ENCODE assay signal across 26 cellular contexts in genomic region chr17:2459917-2460271, GRCh38. TPM values are rescaled to one million over a fixed set of nuclear protein-coding genes. Genes with fewer than 3 reads are reported as not detected.
DNase-seq lines count a peak whose midpoint lies in the region; ATAC-seq and TF ChIP-seq lines count a peak whose summit lies in the region.
"Had no signal": no experiment of that assay in that cellular context is flagged by ENCODE, and none has a peak within 500 bp of the region (broad histone marks: within the 10 kb centered on the region; RNA-seq: fewer than 3 reads in every experiment).

No MANE protein-coding gene starts in this region.

- H2AK9ac ChIP-seq in IMR-90 (replicated peaks; ENCODE audit: low read depth, low read length, poor library complexity) = no peak overlapping the region

- H3K9me3 Mint-ChIP-seq in activated CD4-positive, alpha-beta T cell treated with anti-CD3 and anti-CD28 coated beads for 36 hours (ENCODE audit: low read depth) = no peaks in the 10 kb centered on the region
- no peaks in the 10 kb centered on the region for H3K9me3 Mint-ChIP-seq in stimulated activated naive B cell treated with anti-CD40 and anti-IgM and Interleukin-4, amounts not matched to agents 10 μg/mL and 1 μg/mL and 100 μg/mL, for 72 hours
- H3K9me3 Mint-ChIP-seq: activated B cell treated with CpG ODN at 0.5 μM for 24 hours; activated naive CD8-positive, alpha-beta T cell treated with anti-CD3 and anti-CD28 coated beads, Interleukin-2, amount 10 ng/mL, durations not matched to agents 7 days and 5 days; stimulated activated naive CD8-positive, alpha-beta T cell treated with anti-CD3 and anti-CD28 coated beads, Interleukin-15, Interleukin-2, amounts not matched to agents 100 ng/mL and 50 ng/mL, for 24 hours; T-helper 1 cell treated with Interleukin-12 subunit alpha and Interleukin-12 subunit beta and Interleukin-4 antibody, amounts not matched to agents 30 μg/mL and 1 μg/mL, for 36 hours had no signal

- no TSS peak for BruUV-seq in IMR-90 (replicated peaks; lab: Mats Ljungman, UMichigan)

- peaks cover 20% of the 10 kb centered on the region for H4K20me1 ChIP-seq in IMR-90 (ENCODE audit: insufficient read depth, low read length)

- H3K4me1 ChIP-seq in IMR-90 (ENCODE audit: control insufficient read depth, insufficient read depth, low read length) = peaks cover 8% of the 10 kb centered on the region
- H3K4me1 ChIP-seq in effector memory CD4-positive, alpha-beta T cell (ENCODE audit: control insufficient read depth, insufficient read depth, low read length, poor library complexity, severe bottlenecking) = no peaks in the 10 kb centered on the region
- H3K4me1 ChIP-seq: BLaER1 treated with 17β-estradiol and CSF1 and Interleukin-3, amounts not matched to agents 10 nM and 100 nM; left ventricle myocardium inferior; right atrium auricular region had no signal

- no peak overlapping the region for H4K91ac ChIP-seq in IMR-90 (ENCODE audit: insufficient read depth, low read depth, low read length)

- TF ChIP-seq CTCF in IMR-90 (conservative IDR thresholded peaks at IDR 0.05; ENCODE audit: low read depth, low read length) = no peak

- H3K27ac ChIP-seq in IMR-90 (ENCODE audit: insufficient read depth, low read length) = peak overlapping the region; percentile 69; the same call in 1 of the 2 replicates
- H3K27ac ChIP-seq in effector memory CD4-positive, alpha-beta T cell (ENCODE audit: insufficient read depth, low read length, poor library complexity, severe bottlenecking) = no peak overlapping the region
- H3K27ac ChIP-seq: BLaER1 treated with 17β-estradiol and CSF1 and Interleukin-3, amounts not matched to agents 10 nM and 100 nM; left ventricle myocardium inferior; right atrium auricular region had no signal

- H3K36me3 ChIP-seq in IMR-90 (ENCODE audit: control insufficient read depth, insufficient read depth, low read length) = peaks cover 12% of the 10 kb centered on the region
- H3K36me3 ChIP-seq in effector memory CD4-positive, alpha-beta T cell (ENCODE audit: control insufficient read depth, insufficient read depth, low read length) = peaks cover 57% of the 10 kb centered on the region

- peak overlapping the region in 1 of 2 experiments; percentile 59; a peak in 2 of 4 replicates for H4K8ac ChIP-seq in IMR-90 (ENCODE audit: low read depth in 2 of 2, low read length in 2 of 2)

- H3K56ac ChIP-seq in IMR-90 (ENCODE audit: extremely low read depth, insufficient read depth, low read length) = no peak overlapping the region; the same call in 1 of the 2 replicates

- ATAC-seq in activated CD4-positive, alpha-beta T cell treated with anti-CD3 and anti-CD28 coated beads for 36 hours = peak; percentile 95
- ATAC-seq in IMR-90 (ENCODE audit: low read depth) (no peak), GM18520 (IDR thresholded peaks at IDR 0.05; ENCODE audit: unreplicated experiment) (no peak)
- ATAC-seq in stimulated activated naive B cell treated with anti-CD40 and anti-IgM and Interleukin-4, amounts not matched to agents 10 μg/mL and 1 μg/mL and 100 μg/mL, for 72 hours (replicated peaks) = no peak

- H3K18ac ChIP-seq in IMR-90 (ENCODE audit: low read depth, low read length) = peak overlapping the region; percentile 53

- H3K4me3 Mint-ChIP-seq in activated CD4-positive, alpha-beta T cell treated with anti-CD3 and anti-CD28 coated beads for 36 hours = no peak overlapping the region
- no peak overlapping the region for H3K4me3 Mint-ChIP-seq in stimulated activated naive B cell treated with anti-CD40 and anti-IgM and Interleukin-4, amounts not matched to agents 10 μg/mL and 1 μg/mL and 100 μg/mL, for 72 hours
- H3K4me3 Mint-ChIP-seq: activated B cell treated with CpG ODN at 0.5 μM for 24 hours; activated naive CD8-positive, alpha-beta T cell treated with anti-CD3 and anti-CD28 coated beads, Interleukin-2, amount 10 ng/mL, durations not matched to agents 7 days and 5 days; stimulated activated naive CD8-positive, alpha-beta T cell treated with anti-CD3 and anti-CD28 coated beads, Interleukin-15, Interleukin-2, amounts not matched to agents 100 ng/mL and 50 ng/mL, for 24 hours; T-helper 1 cell treated with Interleukin-12 subunit alpha and Interleukin-12 subunit beta and Interleukin-4 antibody, amounts not matched to agents 30 μg/mL and 1 μg/mL, for 36 hours had no signal

- POLR2A ChIA-PET in activated CD4-positive, alpha-beta T cell treated with anti-CD3 and anti-CD28 coated beads for 36 hours (lab: Charles Lee) = no interaction called here
- POLR2A ChIA-PET in IMR-90 (lab: Charles Lee; ENCODE audit: unreplicated experiment) = no interaction called here

- no peaks in the 10 kb centered on the region for H3K9me3 ChIP-seq in IMR-90 (ENCODE audit: control insufficient read depth, insufficient read depth, low read length)
- H3K9me3 ChIP-seq in effector memory CD4-positive, alpha-beta T cell (ENCODE audit: control insufficient read depth, low read length) = no peaks in the 10 kb centered on the region
- H3K9me3 ChIP-seq: BLaER1 treated with 17β-estradiol and CSF1 and Interleukin-3, amounts not matched to agents 10 nM and 100 nM; left ventricle myocardium inferior; right atrium auricular region had no signal

- peaks cover 19% of the 10 kb centered on the region for H3K9me1 ChIP-seq in IMR-90 (ENCODE audit: insufficient read depth, low read length)

- peaks cover 21% of the 10 kb centered on the region for H3K4me1 Mint-ChIP-seq in activated CD4-positive, alpha-beta T cell treated with anti-CD3 and anti-CD28 coated beads for 36 hours
- H3K4me1 Mint-ChIP-seq in stimulated activated naive B cell treated with anti-CD40 and anti-IgM and Interleukin-4, amounts not matched to agents 10 μg/mL and 1 μg/mL and 100 μg/mL, for 72 hours = no peaks in the 10 kb centered on the region
- H3K4me1 Mint-ChIP-seq: activated B cell treated with CpG ODN at 0.5 μM for 24 hours; activated naive CD8-positive, alpha-beta T cell treated with anti-CD3 and anti-CD28 coated beads, Interleukin-2, amount 10 ng/mL, durations not matched to agents 7 days and 5 days had no signal

- no peak for DNase-seq in activated CD4-positive, alpha-beta T cell treated with anti-CD3 and anti-CD28 coated beads for 36 hours
- DNase-seq in activated CD4-positive, alpha-beta T cell treated with anti-CD3 and anti-CD28 coated beads for 1 hour = no peak
- DNase-seq in IMR-90 (no peak), dermis blood vessel endothelial cell (peak; percentile 6), cardiac septum (ENCODE audit: low spot score) (no peak)
- no peak for DNase-seq in stimulated activated naive B cell treated with anti-CD40 and anti-IgM and Interleukin-4, amounts not matched to agents 10 μg/mL and 1 μg/mL and 100 μg/mL, for 72 hours
- DNase-seq in effector memory CD4-positive, alpha-beta T cell = no peak
- DNase-seq: 8988T; activated B cell treated with CpG ODN at 0.5 μM for 24 hours; activated CD8-positive, alpha-beta memory T cell treated with anti-CD3 and anti-CD28 coated beads, Interleukin-2, amount 50 U/mL, for 4 hours; activated naive CD8-positive, alpha-beta T cell treated with anti-CD3 and anti-CD28 coated beads, Interleukin-2, amount 10 ng/mL, durations not matched to agents 7 days and 5 days; DMS153; dorsolateral prefrontal cortex; Kasumi-1; left ventricle myocardium inferior; NCI-H1105; NCI-H2107; NCI-H524 treated with DMSO at 0.1 percent for 48 hours; nucleus accumbens; SHP77 treated with DMSO at 0.1 percent for 48 hours; stimulated activated CD4-positive, alpha-beta T cell treated with anti-CD3 and anti-CD28 coated beads, Interleukin-15, amount 100 ng/mL, for 24 hours had no signal

- H3K9ac ChIP-seq in IMR-90 (ENCODE audit: low read depth, low read length) = no peak overlapping the region
- H3K9ac ChIP-seq: BLaER1 treated with 17β-estradiol and CSF1 and Interleukin-3, amounts not matched to agents 10 nM and 100 nM had no signal

- H3K27ac Mint-ChIP-seq in activated CD4-positive, alpha-beta T cell treated with anti-CD3 and anti-CD28 coated beads for 36 hours = peak overlapping the region; percentile 56
- peak overlapping the region; percentile 34 for H3K27ac Mint-ChIP-seq in stimulated activated naive B cell treated with anti-CD40 and anti-IgM and Interleukin-4, amounts not matched to agents 10 μg/mL and 1 μg/mL and 100 μg/mL, for 72 hours
- H3K27ac Mint-ChIP-seq: activated B cell treated with CpG ODN at 0.5 μM for 24 hours; activated naive CD8-positive, alpha-beta T cell treated with anti-CD3 and anti-CD28 coated beads, Interleukin-2, amount 10 ng/mL, durations not matched to agents 7 days and 5 days; stimulated activated naive CD8-positive, alpha-beta T cell treated with anti-CD3 and anti-CD28 coated beads, Interleukin-15, Interleukin-2, amounts not matched to agents 100 ng/mL and 50 ng/mL, for 24 hours; T-helper 1 cell treated with Interleukin-12 subunit alpha and Interleukin-12 subunit beta and Interleukin-4 antibody, amounts not matched to agents 30 μg/mL and 1 μg/mL, for 36 hours had no signal

- H2BK120ac ChIP-seq in IMR-90 (ENCODE audit: low read depth, low read length) = 0 out of 2 replicates have a peak overlapping the region, but pooled peaks have one; percentile 14

- no peak overlapping the region for H3K23ac ChIP-seq in IMR-90 (ENCODE audit: low read depth, low read length)

- TF ChIP-seq RAD21 in IMR-90 (IDR thresholded peaks at IDR 0.05; ENCODE audit: low read length) = no peak

- peaks cover 3 to 31% of the 10 kb centered on the region in 2 experiments; a peak in 2 of 4 replicates for H3K79me1 ChIP-seq in IMR-90 (ENCODE audit: low read depth in 1 of 2, low read length in 2 of 2)

- H3K14ac ChIP-seq in IMR-90 (replicated peaks; ENCODE audit: low read depth, low read length) = no peak overlapping the region; the same call in 1 of the 2 replicates

- H4K5ac ChIP-seq in IMR-90 (ENCODE audit: low read depth, low read length) = peak overlapping the region; percentile 21; the same call in 1 of the 2 replicates

- H3K27me3 ChIP-seq in IMR-90 (ENCODE audit: control insufficient read depth, insufficient read depth, low read length) = no peaks in the 10 kb centered on the region
- no peaks in the 10 kb centered on the region for H3K27me3 ChIP-seq in effector memory CD4-positive, alpha-beta T cell (replicated peaks; ENCODE audit: control insufficient read depth, insufficient read depth, low read length, poor library complexity, severe bottlenecking)
- H3K27me3 ChIP-seq: BLaER1 treated with 17β-estradiol and CSF1 and Interleukin-3, amounts not matched to agents 10 nM and 100 nM; dorsolateral prefrontal cortex; right atrium auricular region had no signal

- peak overlapping the region; percentile 26 for H3K4ac ChIP-seq in IMR-90 (ENCODE audit: low read depth, low read length)

- no peak for TF ChIP-seq POLR2A in IMR-90 (IDR thresholded peaks at IDR 0.05; ENCODE audit: low read depth, low read length)

- peak overlapping the region; percentile 46 for H2BK20ac ChIP-seq in IMR-90 (ENCODE audit: low read depth, low read length)

- dilution Hi-C loops in IMR-90 (cut with HindIII; ENCODE audit: low sequenced_read_pairs, unreplicated experiment) = no loop called here

- WGBS in IMR-90 (ENCODE audit: extremely low coverage in 2 of 2, insufficient read length in 1 of 2), 2 experiments = 80% methylated on average over 1 of the region's 3 CpGs; no CpG with 5 or more reads in 1 of the 2 experiments

- H2AK5ac ChIP-seq in IMR-90 (ENCODE audit: low read depth, low read length) = 0 out of 2 replicates have a peak overlapping the region, but pooled peaks have one; percentile 28

- CTCF ChIA-PET in activated CD4-positive, alpha-beta T cell treated with anti-CD3 and anti-CD28 coated beads for 36 hours (lab: Charles Lee) = interaction anchor here (1.0 to 2.5 kb wide), 2 partner anchors 26 to 44 kb away, joined by 3 to 6 read pairs; no protein-coding TSS in a partner anchor
- CTCF ChIA-PET in IMR-90 (lab: Yijun Ruan, JAX) = interaction anchor here (1.0 to 1.5 kb wide), 3 partner anchors 38 to 77 kb away, joined by 3 to 4 read pairs (median 3); no protein-coding TSS in a partner anchor

- intact Hi-C loops in activated CD4-positive, alpha-beta T cell treated with anti-CD3 and anti-CD28 coated beads for 36 hours (cut with DNase I, micrococcal nuclease) = no loop called here
- intact Hi-C loops in IMR-90 (cut with micrococcal nuclease) (loop anchor here (2.0 to 10.0 kb wide), 4 partner anchors 41 to 135 kb away; partner anchors contain the start of genes METTL16 and PAFAH1B1), cardiac septum (cut with DNase I) (no loop called here)

- H3K27me3 Mint-ChIP-seq in activated CD4-positive, alpha-beta T cell treated with anti-CD3 and anti-CD28 coated beads for 36 hours = no peaks in the 10 kb centered on the region
- H3K27me3 Mint-ChIP-seq in stimulated activated naive B cell treated with anti-CD40 and anti-IgM and Interleukin-4, amounts not matched to agents 10 μg/mL and 1 μg/mL and 100 μg/mL, for 72 hours = no peaks in the 10 kb centered on the region
- H3K27me3 Mint-ChIP-seq: activated B cell treated with CpG ODN at 0.5 μM for 24 hours; activated naive CD8-positive, alpha-beta T cell treated with anti-CD3 and anti-CD28 coated beads, Interleukin-2, amount 10 ng/mL, durations not matched to agents 7 days and 5 days; stimulated activated naive CD8-positive, alpha-beta T cell treated with anti-CD3 and anti-CD28 coated beads, Interleukin-15, Interleukin-2, amounts not matched to agents 100 ng/mL and 50 ng/mL, for 24 hours had no signal

- in situ Hi-C loops in IMR-90 (cut with MboI; ENCODE audit: low sequenced_read_pairs) = no loop called here

- peak overlapping the region; percentile 42 for H2BK5ac ChIP-seq in IMR-90 (ENCODE audit: low read depth, low read length, poor library complexity, severe bottlenecking)

- H3K36me3 Mint-ChIP-seq in activated CD4-positive, alpha-beta T cell treated with anti-CD3 and anti-CD28 coated beads for 36 hours (ENCODE audit: low read depth) = peaks cover 31% of the 10 kb centered on the region
- peaks cover 33 to 59% of the 10 kb centered on the region in 2 donors for H3K36me3 Mint-ChIP-seq in stimulated activated naive B cell treated with anti-CD40 and anti-IgM and Interleukin-4, amounts not matched to agents 10 μg/mL and 1 μg/mL and 100 μg/mL, for 72 hours

- no peak overlapping the region for H3K4me3 ChIP-seq in IMR-90 (ENCODE audit: insufficient read depth, low read depth, low read length)
- H3K4me3 ChIP-seq in effector memory CD4-positive, alpha-beta T cell (ENCODE audit: insufficient read depth, low read depth, low read length, poor library complexity, severe bottlenecking) = no peak overlapping the region
- H3K4me3 ChIP-seq: BLaER1 treated with 17β-estradiol and CSF1 and Interleukin-3, amounts not matched to agents 10 nM and 100 nM; dorsolateral prefrontal cortex; left ventricle myocardium inferior; right atrium auricular region had no signal

- H2AFZ ChIP-seq in IMR-90 (replicated peaks; ENCODE audit: low read length, poor library complexity) = no peak overlapping the region

- no peak overlapping the region for H3K4me2 ChIP-seq in IMR-90 (ENCODE audit: low read depth, low read length)
- H3K4me2 ChIP-seq: BLaER1 treated with 17β-estradiol and CSF1 and Interleukin-3, amounts not matched to agents 10 nM and 100 nM had no signal

- peak overlapping the region; percentile 88; the same call in 2 of the 3 replicates for H2BK15ac ChIP-seq in IMR-90 (ENCODE audit: low read depth, low read length)

RNA-seq across cellular contexts. Expression of gene METTL16, which starts 51.8 kb away (rescaled TPM):
- 10 to 100 TPM; 50.1 to 61.6 TPM for total RNA-seq in activated CD4-positive, alpha-beta T cell treated with anti-CD3 and anti-CD28 coated beads for 36 hours
- total RNA-seq in IMR-90 (2012; rRNA removed) = 15.4 and 15.8 TPM in 2 replicates
- polyA plus RNA-seq in IMR-90 (2012; rRNA removed) = 9.4 and 11.8 TPM in 2 replicates
- 4.7 and 9.2 TPM in 2 replicates for polyA plus RNA-seq in IMR-90 (2012; cell fraction: cytosol; rRNA removed)
- 3.8 and 10.2 TPM in 2 replicates for polyA plus RNA-seq in IMR-90 (2012; cell fraction: nucleus; rRNA removed; ENCODE audit: low replicate concordance)
- 15.0 and 16.1 TPM in 2 replicates for total RNA-seq in dermis blood vessel endothelial cell
- 25.8 TPM for total RNA-seq in cardiac septum

RNA-seq across cellular contexts. Expression of gene MNT, which starts 59.0 kb away (rescaled TPM):
- 10 to 100 TPM; 16.0 to 19.3 TPM for total RNA-seq in activated CD4-positive, alpha-beta T cell treated with anti-CD3 and anti-CD28 coated beads for 36 hours
- total RNA-seq in IMR-90 (2012; rRNA removed) (1.4 and 1.9 TPM in 2 replicates), dermis blood vessel endothelial cell (3.9 and 5.1 TPM in 2 replicates), cardiac septum (12.9 TPM)
- 8.3 and 9.4 TPM in 2 replicates for polyA plus RNA-seq in IMR-90 (2012; rRNA removed)
- 7.6 and 9.5 TPM in 2 replicates for polyA plus RNA-seq in IMR-90 (2012; cell fraction: cytosol; rRNA removed)
- 48.6 and 60.0 TPM in 2 replicates for polyA plus RNA-seq in IMR-90 (2012; cell fraction: nucleus; rRNA removed; ENCODE audit: low replicate concordance)
